ENCODE assay signal across 1 cellular context in genomic region chr11:10322830-10323792, GRCh38.
TF ChIP-seq lines count a peak whose summit lies in the region.

No MANE protein-coding gene starts in this region.

TF ChIP-seq in GM23338, 12 proteins besides CTCF, POLR2A, EP300 and RAD21 (continued from another document):
- TF ChIP-seq, protein P1, sequence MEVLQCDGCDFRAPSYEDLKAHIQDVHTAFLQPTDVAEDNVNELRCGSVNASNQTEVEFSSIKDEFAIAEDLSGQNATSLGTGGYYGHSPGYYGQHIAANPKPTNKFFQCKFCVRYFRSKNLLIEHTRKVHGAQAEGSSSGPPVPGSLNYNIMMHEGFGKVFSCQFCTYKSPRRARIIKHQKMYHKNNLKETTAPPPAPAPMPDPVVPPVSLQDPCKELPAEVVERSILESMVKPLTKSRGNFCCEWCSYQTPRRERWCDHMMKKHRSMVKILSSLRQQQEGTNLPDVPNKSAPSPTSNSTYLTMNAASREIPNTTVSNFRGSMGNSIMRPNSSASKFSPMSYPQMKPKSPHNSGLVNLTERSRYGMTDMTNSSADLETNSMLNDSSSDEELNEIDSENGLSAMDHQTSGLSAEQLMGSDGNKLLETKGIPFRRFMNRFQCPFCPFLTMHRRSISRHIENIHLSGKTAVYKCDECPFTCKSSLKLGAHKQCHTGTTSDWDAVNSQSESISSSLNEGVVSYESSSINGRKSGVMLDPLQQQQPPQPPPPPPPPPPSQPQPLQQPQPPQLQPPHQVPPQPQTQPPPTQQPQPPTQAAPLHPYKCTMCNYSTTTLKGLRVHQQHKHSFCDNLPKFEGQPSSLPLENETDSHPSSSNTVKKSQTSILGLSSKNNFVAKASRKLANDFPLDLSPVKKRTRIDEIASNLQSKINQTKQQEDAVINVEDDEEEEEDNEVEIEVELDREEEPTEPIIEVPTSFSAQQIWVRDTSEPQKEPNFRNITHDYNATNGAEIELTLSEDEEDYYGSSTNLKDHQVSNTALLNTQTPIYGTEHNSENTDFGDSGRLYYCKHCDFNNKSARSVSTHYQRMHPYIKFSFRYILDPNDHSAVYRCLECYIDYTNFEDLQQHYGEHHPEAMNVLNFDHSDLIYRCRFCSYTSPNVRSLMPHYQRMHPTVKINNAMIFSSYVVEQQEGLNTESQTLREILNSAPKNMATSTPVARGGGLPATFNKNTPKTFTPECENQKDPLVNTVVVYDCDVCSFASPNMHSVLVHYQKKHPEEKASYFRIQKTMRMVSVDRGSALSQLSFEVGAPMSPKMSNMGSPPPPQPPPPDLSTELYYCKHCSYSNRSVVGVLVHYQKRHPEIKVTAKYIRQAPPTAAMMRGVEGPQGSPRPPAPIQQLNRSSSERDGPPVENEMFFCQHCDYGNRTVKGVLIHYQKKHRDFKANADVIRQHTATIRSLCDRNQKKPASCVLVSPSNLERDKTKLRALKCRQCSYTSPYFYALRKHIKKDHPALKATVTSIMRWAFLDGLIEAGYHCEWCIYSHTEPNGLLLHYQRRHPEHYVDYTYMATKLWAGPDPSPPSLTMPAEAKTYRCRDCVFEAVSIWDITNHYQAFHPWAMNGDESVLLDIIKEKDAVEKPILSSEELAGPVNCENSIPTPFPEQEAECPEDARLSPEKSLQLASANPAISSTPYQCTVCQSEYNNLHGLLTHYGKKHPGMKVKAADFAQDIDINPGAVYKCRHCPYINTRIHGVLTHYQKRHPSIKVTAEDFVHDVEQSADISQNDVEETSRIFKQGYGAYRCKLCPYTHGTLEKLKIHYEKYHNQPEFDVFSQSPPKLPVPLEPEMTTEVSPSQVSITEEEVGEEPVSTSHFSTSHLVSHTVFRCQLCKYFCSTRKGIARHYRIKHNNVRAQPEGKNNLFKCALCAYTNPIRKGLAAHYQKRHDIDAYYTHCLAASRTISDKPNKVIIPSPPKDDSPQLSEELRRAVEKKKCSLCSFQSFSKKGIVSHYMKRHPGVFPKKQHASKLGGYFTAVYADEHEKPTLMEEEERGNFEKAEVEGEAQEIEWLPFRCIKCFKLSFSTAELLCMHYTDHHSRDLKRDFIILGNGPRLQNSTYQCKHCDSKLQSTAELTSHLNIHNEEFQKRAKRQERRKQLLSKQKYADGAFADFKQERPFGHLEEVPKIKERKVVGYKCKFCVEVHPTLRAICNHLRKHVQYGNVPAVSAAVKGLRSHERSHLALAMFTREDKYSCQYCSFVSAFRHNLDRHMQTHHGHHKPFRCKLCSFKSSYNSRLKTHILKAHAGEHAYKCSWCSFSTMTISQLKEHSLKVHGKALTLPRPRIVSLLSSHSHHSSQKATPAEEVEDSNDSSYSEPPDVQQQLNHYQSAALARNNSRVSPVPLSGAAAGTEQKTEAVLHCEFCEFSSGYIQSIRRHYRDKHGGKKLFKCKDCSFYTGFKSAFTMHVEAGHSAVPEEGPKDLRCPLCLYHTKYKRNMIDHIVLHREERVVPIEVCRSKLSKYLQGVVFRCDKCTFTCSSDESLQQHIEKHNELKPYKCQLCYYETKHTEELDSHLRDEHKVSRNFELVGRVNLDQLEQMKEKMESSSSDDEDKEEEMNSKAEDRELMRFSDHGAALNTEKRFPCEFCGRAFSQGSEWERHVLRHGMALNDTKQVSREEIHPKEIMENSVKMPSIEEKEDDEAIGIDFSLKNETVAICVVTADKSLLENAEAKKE (CRISPR knock-in tag; IDR thresholded peaks at IDR 0.05): no peak
- TF ChIP-seq, protein P2, sequence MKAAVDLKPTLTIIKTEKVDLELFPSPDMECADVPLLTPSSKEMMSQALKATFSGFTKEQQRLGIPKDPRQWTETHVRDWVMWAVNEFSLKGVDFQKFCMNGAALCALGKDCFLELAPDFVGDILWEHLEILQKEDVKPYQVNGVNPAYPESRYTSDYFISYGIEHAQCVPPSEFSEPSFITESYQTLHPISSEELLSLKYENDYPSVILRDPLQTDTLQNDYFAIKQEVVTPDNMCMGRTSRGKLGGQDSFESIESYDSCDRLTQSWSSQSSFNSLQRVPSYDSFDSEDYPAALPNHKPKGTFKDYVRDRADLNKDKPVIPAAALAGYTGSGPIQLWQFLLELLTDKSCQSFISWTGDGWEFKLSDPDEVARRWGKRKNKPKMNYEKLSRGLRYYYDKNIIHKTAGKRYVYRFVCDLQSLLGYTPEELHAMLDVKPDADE (IDR thresholded peaks at IDR 0.05): no peak
- TF ChIP-seq STAT1 (IDR thresholded peaks at IDR 0.05; ENCODE audit: unreplicated experiment) (no peak), EZH2 (IDR thresholded peaks at IDR 0.05; ENCODE audit: low read depth, unreplicated experiment) (no peak), JUNB (IDR thresholded peaks at IDR 0.05; ENCODE audit: unreplicated experiment) (no peak), ZNF331 (CRISPR knock-in tag; IDR thresholded peaks at IDR 0.05; ENCODE audit: low read depth) (no peak), POLR2AphosphoS5 (IDR thresholded peaks at IDR 0.05; ENCODE audit: low read depth) (no peak), CREB1 (CRISPR knock-in tag; IDR thresholded peaks at IDR 0.05; ENCODE audit: low read depth) (no peak), NANOG (IDR thresholded peaks at IDR 0.05; ENCODE audit: borderline replicate concordance) (no peak)
